1 cellular context compared by ENCODE assay signal in the genomic region with DNA sequence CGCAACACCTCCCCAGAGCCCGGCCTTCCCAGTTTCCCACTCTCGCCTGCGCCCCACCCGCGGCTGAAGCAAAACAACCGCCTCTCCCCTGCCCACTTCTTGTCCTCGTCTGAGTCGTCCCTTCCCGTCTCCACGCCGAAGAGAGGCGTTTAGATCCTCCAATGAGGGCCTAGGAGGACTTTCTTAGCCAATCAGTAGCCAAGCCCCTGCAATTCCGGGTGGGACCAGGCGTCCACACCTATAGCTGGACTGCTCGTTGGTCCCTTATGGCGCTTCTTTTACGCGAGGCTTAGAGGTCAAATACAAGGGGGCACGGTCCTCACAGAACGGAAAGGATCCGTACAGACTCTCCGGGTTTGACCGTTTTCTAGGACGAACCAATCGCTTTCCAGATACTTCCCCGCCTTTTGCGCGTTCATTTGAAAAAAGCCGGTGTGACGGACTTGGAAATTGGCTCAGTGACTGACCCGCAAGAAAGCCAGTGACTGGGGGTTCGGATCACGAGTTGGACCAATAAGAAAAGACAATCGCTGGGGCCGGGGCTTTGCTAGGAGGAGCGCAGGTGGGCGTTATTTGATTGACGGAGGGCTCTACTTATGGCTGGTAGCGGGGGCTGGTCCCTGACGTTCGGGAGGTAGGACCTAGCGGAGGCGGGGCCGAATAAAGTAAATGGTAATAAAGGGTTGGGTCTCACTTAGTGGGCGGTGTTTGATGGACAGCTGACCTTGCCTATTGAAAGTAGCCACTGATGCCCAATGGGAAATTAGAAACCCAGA.
TF ChIP-seq lines count a peak whose summit lies in the region.

No MANE protein-coding gene starts in this region.

TF ChIP-seq in HepG2, 621 proteins besides CTCF, POLR2A, EP300 and RAD21 (continued from another document and continues in another):
- TF ChIP-seq KLF16 (CRISPR knock-in tag; IDR thresholded peaks at IDR 0.05) = peak in 1 of 2 experiments; percentile 93; a peak in 2 of 4 replicates
- peak; percentile 54 for TF ChIP-seq TAF1 (CRISPR knock-in tag; IDR thresholded peaks at IDR 0.05)
- TF ChIP-seq HOXA7 (CRISPR knock-in tag; IDR thresholded peaks at IDR 0.05) = no peak
- no peak for TF ChIP-seq JDP2 (CRISPR knock-in tag; IDR thresholded peaks at IDR 0.05; ENCODE audit: borderline replicate concordance)
- TF ChIP-seq, protein P1, sequence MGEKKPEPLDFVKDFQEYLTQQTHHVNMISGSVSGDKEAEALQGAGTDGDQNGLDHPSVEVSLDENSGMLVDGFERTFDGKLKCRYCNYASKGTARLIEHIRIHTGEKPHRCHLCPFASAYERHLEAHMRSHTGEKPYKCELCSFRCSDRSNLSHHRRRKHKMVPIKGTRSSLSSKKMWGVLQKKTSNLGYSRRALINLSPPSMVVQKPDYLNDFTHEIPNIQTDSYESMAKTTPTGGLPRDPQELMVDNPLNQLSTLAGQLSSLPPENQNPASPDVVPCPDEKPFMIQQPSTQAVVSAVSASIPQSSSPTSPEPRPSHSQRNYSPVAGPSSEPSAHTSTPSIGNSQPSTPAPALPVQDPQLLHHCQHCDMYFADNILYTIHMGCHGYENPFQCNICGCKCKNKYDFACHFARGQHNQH (CRISPR knock-in tag; IDR thresholded peaks at IDR 0.05) = peak; percentile 65; the same call in 1 of the 2 replicates
- 0 out of 2 replicates have a peak, but pooled peaks have one; percentile 44 for TF ChIP-seq TOE1 (CRISPR knock-in tag; IDR thresholded peaks at IDR 0.05)
- TF ChIP-seq ZFP36L1 (CRISPR knock-in tag; IDR thresholded peaks at IDR 0.05) = peak; percentile 73; the same call in 1 of the 2 replicates
- no peak for TF ChIP-seq ZNF121 (CRISPR knock-in tag; IDR thresholded peaks at IDR 0.05)
- 0 out of 2 replicates have a peak, but pooled peaks have one; percentile 40 for TF ChIP-seq ZNF235 (CRISPR knock-in tag; IDR thresholded peaks at IDR 0.05; ENCODE audit: borderline replicate concordance)
- TF ChIP-seq NONO (IDR thresholded peaks at IDR 0.05) = no peak
- TF ChIP-seq NONO (CRISPR knock-in tag; conservative IDR thresholded peaks at IDR 0.05) = peak; percentile 82
- peak; percentile 68; the same call in 1 of the 2 replicates for TF ChIP-seq TBX2 (CRISPR knock-in tag; IDR thresholded peaks at IDR 0.05; ENCODE audit: borderline replicate concordance)
- peak; percentile 40; the same call in 1 of the 2 replicates for TF ChIP-seq SP1 (IDR thresholded peaks at IDR 0.05)
- TF ChIP-seq SP1 (CRISPR knock-in tag; IDR thresholded peaks at IDR 0.05) = peak; percentile 73
- TF ChIP-seq, protein P2, sequence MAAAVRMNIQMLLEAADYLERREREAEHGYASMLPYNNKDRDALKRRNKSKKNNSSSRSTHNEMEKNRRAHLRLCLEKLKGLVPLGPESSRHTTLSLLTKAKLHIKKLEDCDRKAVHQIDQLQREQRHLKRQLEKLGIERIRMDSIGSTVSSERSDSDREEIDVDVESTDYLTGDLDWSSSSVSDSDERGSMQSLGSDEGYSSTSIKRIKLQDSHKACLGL (CRISPR knock-in tag; IDR thresholded peaks at IDR 0.05) = 0 out of 2 replicates have a peak, but pooled peaks have one; percentile 16
- TF ChIP-seq, protein P3, sequence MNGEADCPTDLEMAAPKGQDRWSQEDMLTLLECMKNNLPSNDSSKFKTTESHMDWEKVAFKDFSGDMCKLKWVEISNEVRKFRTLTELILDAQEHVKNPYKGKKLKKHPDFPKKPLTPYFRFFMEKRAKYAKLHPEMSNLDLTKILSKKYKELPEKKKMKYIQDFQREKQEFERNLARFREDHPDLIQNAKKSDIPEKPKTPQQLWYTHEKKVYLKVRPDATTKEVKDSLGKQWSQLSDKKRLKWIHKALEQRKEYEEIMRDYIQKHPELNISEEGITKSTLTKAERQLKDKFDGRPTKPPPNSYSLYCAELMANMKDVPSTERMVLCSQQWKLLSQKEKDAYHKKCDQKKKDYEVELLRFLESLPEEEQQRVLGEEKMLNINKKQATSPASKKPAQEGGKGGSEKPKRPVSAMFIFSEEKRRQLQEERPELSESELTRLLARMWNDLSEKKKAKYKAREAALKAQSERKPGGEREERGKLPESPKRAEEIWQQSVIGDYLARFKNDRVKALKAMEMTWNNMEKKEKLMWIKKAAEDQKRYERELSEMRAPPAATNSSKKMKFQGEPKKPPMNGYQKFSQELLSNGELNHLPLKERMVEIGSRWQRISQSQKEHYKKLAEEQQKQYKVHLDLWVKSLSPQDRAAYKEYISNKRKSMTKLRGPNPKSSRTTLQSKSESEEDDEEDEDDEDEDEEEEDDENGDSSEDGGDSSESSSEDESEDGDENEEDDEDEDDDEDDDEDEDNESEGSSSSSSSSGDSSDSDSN (CRISPR knock-in tag; IDR thresholded peaks at IDR 0.05) = no peak; the same call in 1 of the 2 replicates
- peak; percentile 89 for TF ChIP-seq IKZF4 (CRISPR knock-in tag; IDR thresholded peaks at IDR 0.05; ENCODE audit: borderline replicate concordance, low read depth, not compliant biosample characterization)
- no peak for TF ChIP-seq SIX4 (CRISPR knock-in tag; IDR thresholded peaks at IDR 0.05)
- TF ChIP-seq ZNF274 (CRISPR knock-in tag; IDR thresholded peaks at IDR 0.05) = peak; percentile 24; the same call in 1 of the 2 replicates
- TF ChIP-seq ZFX (CRISPR knock-in tag; IDR thresholded peaks at IDR 0.05; ENCODE audit: low read depth) = peak; percentile 64; the same call in 1 of the 2 replicates
- TF ChIP-seq SALL2 (CRISPR knock-in tag; IDR thresholded peaks at IDR 0.05) = no peak
- no peak for TF ChIP-seq RARG (CRISPR knock-in tag; IDR thresholded peaks at IDR 0.05; ENCODE audit: low read depth)
- TF ChIP-seq, protein P4, sequence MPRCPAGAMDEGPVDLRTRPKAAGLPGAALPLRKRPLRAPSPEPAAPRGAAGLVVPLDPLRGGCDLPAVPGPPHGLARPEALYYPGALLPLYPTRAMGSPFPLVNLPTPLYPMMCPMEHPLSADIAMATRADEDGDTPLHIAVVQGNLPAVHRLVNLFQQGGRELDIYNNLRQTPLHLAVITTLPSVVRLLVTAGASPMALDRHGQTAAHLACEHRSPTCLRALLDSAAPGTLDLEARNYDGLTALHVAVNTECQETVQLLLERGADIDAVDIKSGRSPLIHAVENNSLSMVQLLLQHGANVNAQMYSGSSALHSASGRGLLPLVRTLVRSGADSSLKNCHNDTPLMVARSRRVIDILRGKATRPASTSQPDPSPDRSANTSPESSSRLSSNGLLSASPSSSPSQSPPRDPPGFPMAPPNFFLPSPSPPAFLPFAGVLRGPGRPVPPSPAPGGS (CRISPR knock-in tag; IDR thresholded peaks at IDR 0.05) = no peak
- TF ChIP-seq SMC3 (IDR thresholded peaks at IDR 0.05; ENCODE audit: low read length) = 0 out of 2 replicates have a peak, but pooled peaks have one; percentile 8
- no peak for TF ChIP-seq ZBTB8A (CRISPR knock-in tag; IDR thresholded peaks at IDR 0.05; ENCODE audit: borderline replicate concordance, low read depth)
- peak; percentile 92; the same call in 1 of the 2 replicates for TF ChIP-seq YEATS2 (CRISPR knock-in tag; IDR thresholded peaks at IDR 0.05; ENCODE audit: borderline replicate concordance)
- TF ChIP-seq, protein P5, sequence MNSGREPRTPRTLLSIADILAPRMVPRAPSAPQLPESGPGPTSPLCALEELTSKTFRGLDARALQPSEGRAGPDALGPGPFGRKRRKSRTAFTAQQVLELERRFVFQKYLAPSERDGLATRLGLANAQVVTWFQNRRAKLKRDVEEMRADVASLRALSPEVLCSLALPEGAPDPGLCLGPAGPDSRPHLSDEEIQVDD (CRISPR knock-in tag; IDR thresholded peaks at IDR 0.05; ENCODE audit: borderline replicate concordance) = no peak
- TF ChIP-seq, protein P6, sequence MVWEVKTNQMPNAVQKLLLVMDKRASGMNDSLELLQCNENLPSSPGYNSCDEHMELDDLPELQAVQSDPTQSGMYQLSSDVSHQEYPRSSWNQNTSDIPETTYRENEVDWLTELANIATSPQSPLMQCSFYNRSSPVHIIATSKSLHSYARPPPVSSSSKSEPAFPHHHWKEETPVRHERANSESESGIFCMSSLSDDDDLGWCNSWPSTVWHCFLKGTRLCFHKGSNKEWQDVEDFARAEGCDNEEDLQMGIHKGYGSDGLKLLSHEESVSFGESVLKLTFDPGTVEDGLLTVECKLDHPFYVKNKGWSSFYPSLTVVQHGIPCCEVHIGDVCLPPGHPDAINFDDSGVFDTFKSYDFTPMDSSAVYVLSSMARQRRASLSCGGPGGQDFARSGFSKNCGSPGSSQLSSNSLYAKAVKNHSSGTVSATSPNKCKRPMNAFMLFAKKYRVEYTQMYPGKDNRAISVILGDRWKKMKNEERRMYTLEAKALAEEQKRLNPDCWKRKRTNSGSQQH (CRISPR knock-in tag; IDR thresholded peaks at IDR 0.05; ENCODE audit: low read depth) = no peak; the same call in 1 of the 2 replicates
- no peak for TF ChIP-seq ZFYVE20 (CRISPR knock-in tag; IDR thresholded peaks at IDR 0.05; ENCODE audit: borderline replicate concordance, low read depth)
- no peak for TF ChIP-seq ONECUT2 (CRISPR knock-in tag; IDR thresholded peaks at IDR 0.05)
- peak; percentile 51; the same call in 1 of the 2 replicates for TF ChIP-seq GZF1 (CRISPR knock-in tag; IDR thresholded peaks at IDR 0.05)
- no peak for TF ChIP-seq TEAD2 (CRISPR knock-in tag; IDR thresholded peaks at IDR 0.05)
- TF ChIP-seq ZBTB21 (CRISPR knock-in tag; IDR thresholded peaks at IDR 0.05) = peak; percentile 42
- peak; percentile 50 to 70; a peak in 2 of 4 replicates for TF ChIP-seq NR2F1 (CRISPR knock-in tag; IDR thresholded peaks at IDR 0.05)
- TF ChIP-seq MIER3 (CRISPR knock-in tag; IDR thresholded peaks at IDR 0.05; ENCODE audit: borderline replicate concordance) = no peak; the same call in 1 of the 2 replicates
- TF ChIP-seq CENPX (CRISPR knock-in tag; IDR thresholded peaks at IDR 0.05) = no peak
- TF ChIP-seq ZNF136 (CRISPR knock-in tag; IDR thresholded peaks at IDR 0.05; ENCODE audit: low read depth) = no peak
- TF ChIP-seq TGIF2 (CRISPR knock-in tag; IDR thresholded peaks at IDR 0.05) = peak; percentile 60; the same call in 1 of the 2 replicates
- TF ChIP-seq ZNF441 (CRISPR knock-in tag; IDR thresholded peaks at IDR 0.05; ENCODE audit: borderline replicate concordance) = peak; percentile 69; the same call in 1 of the 2 replicates
- TF ChIP-seq ZNF30 (CRISPR knock-in tag; IDR thresholded peaks at IDR 0.05) = no peak
- no peak for TF ChIP-seq ZNF383 (CRISPR knock-in tag; IDR thresholded peaks at IDR 0.05; ENCODE audit: borderline replicate concordance)
- no peak for TF ChIP-seq TSC22D2 (CRISPR knock-in tag; IDR thresholded peaks at IDR 0.05; ENCODE audit: borderline replicate concordance)
- TF ChIP-seq ZNF7 (CRISPR knock-in tag; IDR thresholded peaks at IDR 0.05) = no peak
- TF ChIP-seq HNRNPK (IDR thresholded peaks at IDR 0.05; ENCODE audit: low read depth, low read length, poor library complexity, severe bottlenecking) = no peak
- TF ChIP-seq, protein P7, sequence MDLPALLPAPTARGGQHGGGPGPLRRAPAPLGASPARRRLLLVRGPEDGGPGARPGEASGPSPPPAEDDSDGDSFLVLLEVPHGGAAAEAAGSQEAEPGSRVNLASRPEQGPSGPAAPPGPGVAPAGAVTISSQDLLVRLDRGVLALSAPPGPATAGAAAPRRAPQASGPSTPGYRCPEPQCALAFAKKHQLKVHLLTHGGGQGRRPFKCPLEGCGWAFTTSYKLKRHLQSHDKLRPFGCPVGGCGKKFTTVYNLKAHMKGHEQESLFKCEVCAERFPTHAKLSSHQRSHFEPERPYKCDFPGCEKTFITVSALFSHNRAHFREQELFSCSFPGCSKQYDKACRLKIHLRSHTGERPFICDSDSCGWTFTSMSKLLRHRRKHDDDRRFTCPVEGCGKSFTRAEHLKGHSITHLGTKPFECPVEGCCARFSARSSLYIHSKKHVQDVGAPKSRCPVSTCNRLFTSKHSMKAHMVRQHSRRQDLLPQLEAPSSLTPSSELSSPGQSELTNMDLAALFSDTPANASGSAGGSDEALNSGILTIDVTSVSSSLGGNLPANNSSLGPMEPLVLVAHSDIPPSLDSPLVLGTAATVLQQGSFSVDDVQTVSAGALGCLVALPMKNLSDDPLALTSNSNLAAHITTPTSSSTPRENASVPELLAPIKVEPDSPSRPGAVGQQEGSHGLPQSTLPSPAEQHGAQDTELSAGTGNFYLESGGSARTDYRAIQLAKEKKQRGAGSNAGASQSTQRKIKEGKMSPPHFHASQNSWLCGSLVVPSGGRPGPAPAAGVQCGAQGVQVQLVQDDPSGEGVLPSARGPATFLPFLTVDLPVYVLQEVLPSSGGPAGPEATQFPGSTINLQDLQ (CRISPR knock-in tag; IDR thresholded peaks at IDR 0.05) = 0 out of 2 replicates have a peak, but pooled peaks have one; percentile 45
- TF ChIP-seq, protein P8, sequence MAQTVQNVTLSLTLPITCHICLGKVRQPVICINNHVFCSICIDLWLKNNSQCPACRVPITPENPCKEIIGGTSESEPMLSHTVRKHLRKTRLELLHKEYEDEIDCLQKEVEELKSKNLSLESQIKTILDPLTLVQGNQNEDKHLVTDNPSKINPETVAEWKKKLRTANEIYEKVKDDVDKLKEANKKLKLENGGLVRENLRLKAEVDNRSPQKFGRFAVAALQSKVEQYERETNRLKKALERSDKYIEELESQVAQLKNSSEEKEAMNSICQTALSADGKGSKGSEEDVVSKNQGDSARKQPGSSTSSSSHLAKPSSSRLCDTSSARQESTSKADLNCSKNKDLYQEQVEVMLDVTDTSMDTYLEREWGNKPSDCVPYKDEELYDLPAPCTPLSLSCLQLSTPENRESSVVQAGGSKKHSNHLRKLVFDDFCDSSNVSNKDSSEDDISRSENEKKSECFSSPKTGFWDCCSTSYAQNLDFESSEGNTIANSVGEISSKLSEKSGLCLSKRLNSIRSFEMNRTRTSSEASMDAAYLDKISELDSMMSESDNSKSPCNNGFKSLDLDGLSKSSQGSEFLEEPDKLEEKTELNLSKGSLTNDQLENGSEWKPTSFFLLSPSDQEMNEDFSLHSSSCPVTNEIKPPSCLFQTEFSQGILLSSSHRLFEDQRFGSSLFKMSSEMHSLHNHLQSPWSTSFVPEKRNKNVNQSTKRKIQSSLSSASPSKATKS (CRISPR knock-in tag; IDR thresholded peaks at IDR 0.05) = no peak
- no peak for TF ChIP-seq ZNF616 (CRISPR knock-in tag; IDR thresholded peaks at IDR 0.05; ENCODE audit: low read depth)
- TF ChIP-seq CHD4 (IDR thresholded peaks at IDR 0.05; ENCODE audit: borderline replicate concordance, low read length) = peak; percentile 64; the same call in 1 of the 2 replicates
- TF ChIP-seq MED13 (CRISPR knock-in tag; IDR thresholded peaks at IDR 0.05) = peak; percentile 3; the same call in 1 of the 2 replicates
- TF ChIP-seq ZNF547 (CRISPR knock-in tag; IDR thresholded peaks at IDR 0.05) = peak; percentile 87; the same call in 1 of the 2 replicates
- peak; percentile 43 for TF ChIP-seq HNRNPLL (IDR thresholded peaks at IDR 0.05; ENCODE audit: low read depth, low read length, poor library complexity, severe bottlenecking)
